Comparison of ENCODE assay signal across 18 cellular contexts in the genomic region with DNA sequence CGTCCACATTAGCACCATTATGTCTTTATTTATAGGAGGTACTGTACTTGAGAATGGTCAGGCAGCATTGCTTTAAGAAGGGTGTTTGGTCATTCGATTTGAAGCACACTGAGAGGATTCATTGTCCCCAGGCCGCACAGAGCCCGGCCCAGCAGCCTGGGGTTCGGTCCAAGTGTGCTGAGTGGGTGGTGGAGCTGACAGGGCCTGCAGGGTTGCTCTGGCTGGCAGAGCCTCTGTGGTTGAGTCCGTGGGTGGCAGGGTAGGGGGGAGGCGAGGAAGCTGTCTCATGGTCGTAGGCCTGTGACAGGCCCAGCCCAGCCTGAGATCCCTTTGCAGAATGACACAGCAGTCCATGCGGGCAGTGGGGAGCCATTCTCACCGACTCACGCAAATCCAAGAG.
"Had no signal": no experiment of that assay in that cellular context is flagged by ENCODE, and none has a peak within 500 bp of the region (broad histone marks: within the 10 kb centered on the region; RNA-seq: fewer than 3 reads in every experiment).

No MANE protein-coding gene starts in this region.

- DNase-seq: activated CD4-positive, alpha-beta T cell treated with anti-CD3 and anti-CD28 coated beads, Interleukin-2, amount 50 U/mL, for 1 hour; activated CD4-positive, CD25-positive, alpha-beta regulatory T cell treated with anti-CD3 and anti-CD28 coated beads, Interleukin-2, amount 50 U/mL, for 72 hours; activated CD8-positive, alpha-beta memory T cell treated with anti-CD3 and anti-CD28 coated beads for 24 hours; activated CD8-positive, alpha-beta memory T cell treated with anti-CD3 and anti-CD28 coated beads, Interleukin-2, amount 50 U/mL, for 48 hours; activated effector memory CD4-positive, alpha-beta T cell treated with Interleukin-2 at 50 U/mL for 16 hours; activated naive CD4-positive, alpha-beta T cell treated with anti-CD3 and anti-CD28 coated beads, Interleukin-2, amount 50 U/mL, for 16 hours; activated T-cell treated with anti-CD3 and anti-CD28 coated beads, Interleukin-2, amount 50 U/mL, for 48 hours; heart left ventricle; kidney glomerular epithelial cell; mesenchymal stem cell; natural killer cell; pancreas; stimulated activated naive B cell treated with anti-CD40 and anti-IgM and Interleukin-4, amounts not matched to agents 10 μg/mL and 1 μg/mL and 100 μg/mL, for 72 hours; transverse colon; uterus had no signal

- H3K27me3 ChIP-seq: pancreas, uterus had no signal

- H3K36me3 ChIP-seq: cardiac muscle cell, heart left ventricle, neutrophil, pancreas, transverse colon, uterus had no signal

- H3K9me3 ChIP-seq: heart left ventricle, neutrophil, pancreas, transverse colon, uterus had no signal

- H3K4me1 ChIP-seq: heart left ventricle, pancreas, transverse colon, uterus had no signal

- H3K4me3 ChIP-seq: cardiac muscle cell, heart left ventricle, pancreas, transverse colon, uterus had no signal

- H3K27ac ChIP-seq: cardiac muscle cell, heart left ventricle, neutrophil, pancreas, transverse colon, uterus, VCaP had no signal
